ENCODE assay signal across 8 cellular contexts in the genomic region with DNA sequence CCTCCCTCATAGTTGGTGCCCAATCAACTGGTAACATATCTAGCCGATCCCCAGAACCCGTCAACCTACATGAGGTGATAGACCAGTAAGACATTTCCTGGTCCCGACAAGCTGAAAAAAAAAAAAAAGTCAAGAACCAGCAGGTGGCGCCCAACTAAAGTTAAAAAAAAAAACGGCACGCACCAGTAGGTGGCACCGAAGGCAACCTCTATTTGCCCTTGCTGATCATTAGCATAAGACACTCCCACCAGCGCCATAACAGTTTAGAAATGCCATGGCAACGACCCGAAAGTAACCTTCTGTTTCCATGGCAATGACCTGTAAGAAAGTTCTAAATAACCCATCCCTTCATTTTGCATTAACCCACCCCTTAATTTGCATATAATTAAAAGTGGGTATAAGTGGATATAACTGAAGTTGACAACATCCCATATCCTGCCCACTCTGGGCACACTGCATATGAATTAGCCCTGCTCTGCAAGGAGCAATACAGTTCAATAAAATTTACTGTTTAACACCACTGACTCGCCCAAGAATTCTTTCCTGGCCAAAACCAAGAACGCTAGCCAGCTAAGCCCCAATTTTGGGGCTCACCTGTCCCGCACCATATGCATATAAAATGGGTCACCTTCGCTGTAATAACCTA.
A peak's percentile ranks its signal among the peaks of the same experiment; 100 is the strongest.
DNase-seq lines count a peak whose midpoint lies in the region; ATAC-seq and TF ChIP-seq lines count a peak whose summit lies in the region.

No MANE protein-coding gene starts in this region.

- no peaks in the 10 kb centered on the region; the same call in 1 of the 2 replicates for H3K9me3 ChIP-seq in PC-9 (ENCODE audit: insufficient read depth, low read depth)
- no peaks in the 10 kb centered on the region for H3K9me3 ChIP-seq in ascending aorta

- H3K27ac ChIP-seq in PC-9 (no peak overlapping the region), ascending aorta (peak overlapping the region in 1 of 2 donors; percentile 53)

- no peaks in the 10 kb centered on the region for H3K9me3 Mint-ChIP-seq in stimulated activated memory B cell treated with anti-CD40 and anti-IgM and Interleukin-4, amounts not matched to agents 10 μg/mL and 1 μg/mL and 100 μg/mL, for 72 hours

- DNase-seq in activated CD4-positive, CD25-positive, alpha-beta regulatory T cell treated with anti-CD3 and anti-CD28 coated beads, Interleukin-2, amount 50 U/mL, for 72 hours = peak; percentile 30
- peak; percentile 12 to 65 for DNase-seq in PC-9
- peak in 1 of 2 donors; percentile 64 for DNase-seq in ascending aorta (ENCODE audit: low spot score in 2 of 2)
- DNase-seq in inferior parietal cortex (ENCODE audit: extremely low spot score) = peak; percentile 60

- TF ChIP-seq CTCF in PC-9 (conservative IDR thresholded peaks at IDR 0.05) (peak; percentile 85), ascending aorta (IDR thresholded peaks at IDR 0.05) (peak in 2 of 3 experiments; percentile 52 to 58)

- H3K4me1 Mint-ChIP-seq in stimulated activated memory B cell treated with anti-CD40 and anti-IgM and Interleukin-4, amounts not matched to agents 10 μg/mL and 1 μg/mL and 100 μg/mL, for 72 hours = peaks cover 11% of the 10 kb centered on the region

- H3K27ac Mint-ChIP-seq in stimulated activated memory B cell treated with anti-CD40 and anti-IgM and Interleukin-4, amounts not matched to agents 10 μg/mL and 1 μg/mL and 100 μg/mL, for 72 hours = peak overlapping the region; percentile 38

- no TSS peak for BruUV-seq in PC-9 (replicated peaks; lab: Mats Ljungman, UMichigan)

- no peaks in the 10 kb centered on the region for H3K79me2 ChIP-seq in PC-9 (ENCODE audit: low read depth)

- CTCF ChIA-PET in PC-9 (lab: Charles Lee) = interaction anchor here (0.6 to 0.7 kb wide), 8 partner anchors 94 to 1748 kb away, joined by 3 to 9 read pairs (median 6); no protein-coding TSS in a partner anchor

- intact Hi-C loops in PC-9 (cut with micrococcal nuclease; ENCODE audit: unreplicated experiment) = loop anchor here (1.0 kb wide), 1 partner anchor 360 kb away; no protein-coding TSS in a partner anchor
- intact Hi-C loops in ascending aorta (cut with DNase I) = loop anchor here (5.0 kb wide), 3 partner anchors 209 to 1169 kb away; no protein-coding TSS in a partner anchor

- no peaks in the 10 kb centered on the region for H3K36me3 Mint-ChIP-seq in stimulated activated memory B cell treated with anti-CD40 and anti-IgM and Interleukin-4, amounts not matched to agents 10 μg/mL and 1 μg/mL and 100 μg/mL, for 72 hours

- H3K4me3 Mint-ChIP-seq in stimulated activated memory B cell treated with anti-CD40 and anti-IgM and Interleukin-4, amounts not matched to agents 10 μg/mL and 1 μg/mL and 100 μg/mL, for 72 hours = no peak overlapping the region

- H3K27me3 Mint-ChIP-seq in stimulated activated memory B cell treated with anti-CD40 and anti-IgM and Interleukin-4, amounts not matched to agents 10 μg/mL and 1 μg/mL and 100 μg/mL, for 72 hours = no peaks in the 10 kb centered on the region

- no peaks in the 10 kb centered on the region for H3K27me3 ChIP-seq in PC-9 (ENCODE audit: insufficient read depth, low read depth)
- no peaks in the 10 kb centered on the region for H3K27me3 ChIP-seq in ascending aorta

- no peaks in the 10 kb centered on the region for H3K4me1 ChIP-seq in PC-9 (replicated peaks; ENCODE audit: insufficient read depth)
- H3K4me1 ChIP-seq in ascending aorta = peaks cover 0 to 2% of the 10 kb centered on the region in 2 donors

- H3K9me2 ChIP-seq in PC-9 (ENCODE audit: insufficient read depth) = no peaks in the 10 kb centered on the region

- H3F3A ChIP-seq in PC-9 (ENCODE audit: insufficient read depth, low read depth) = no peaks in the 10 kb centered on the region

- no peak overlapping the region for H3K4me2 ChIP-seq in PC-9

- no peak for ATAC-seq in activated CD4-positive, CD25-positive, alpha-beta regulatory T cell treated with anti-CD3 and anti-CD28 coated beads, Interleukin-2, amount 50 U/mL, for 24 hours
- ATAC-seq in GM21515 (IDR thresholded peaks at IDR 0.05; ENCODE audit: unreplicated experiment) (peak; percentile 82), HG03575 (IDR thresholded peaks at IDR 0.05; ENCODE audit: extremely low read depth, insufficient number of reproducible peaks, low FRiP score, unreplicated experiment) (peak; percentile 95)
- ATAC-seq in stimulated activated memory B cell treated with anti-CD40 and anti-IgM and Interleukin-4, amounts not matched to agents 10 μg/mL and 1 μg/mL and 100 μg/mL, for 72 hours = peak; percentile 64

- H3K4me3 ChIP-seq in PC-9 = no peak overlapping the region
- H3K4me3 ChIP-seq in ascending aorta = no peak overlapping the region

- H2AFZ ChIP-seq in PC-9 = no peak overlapping the region

- H3K36me3 ChIP-seq in PC-9 (ENCODE audit: low read depth) (no peaks in the 10 kb centered on the region), ascending aorta (no peaks in the 10 kb centered on the region)

- no peaks in the 10 kb centered on the region for H4K20me1 ChIP-seq in PC-9 (ENCODE audit: insufficient read depth)

- POLR2A ChIA-PET in PC-9 (lab: Charles Lee; ENCODE audit: unreplicated experiment) = interaction anchor here (0.6 kb wide), 1 partner anchor 1673 kb away, joined by 7 read pairs; no protein-coding TSS in a partner anchor

Comparison
In these comparisons a context has a peak if more than half of its experiments do, and no peak if none do; other contexts are left out.
1. ATAC-seq: peak in GM21515 (single experiment), HG03575 (single experiment) and stimulated activated memory B cell treated with anti-CD40 and anti-IgM and Interleukin-4, amounts not matched to agents 10 μg/mL and 1 μg/mL and 100 μg/mL, for 72 hours (single experiment); none in activated CD4-positive, CD25-positive, alpha-beta regulatory T cell treated with anti-CD3 and anti-CD28 coated beads, Interleukin-2, amount 50 U/mL, for 24 hours (0 of 2).